In the genomic region with DNA sequence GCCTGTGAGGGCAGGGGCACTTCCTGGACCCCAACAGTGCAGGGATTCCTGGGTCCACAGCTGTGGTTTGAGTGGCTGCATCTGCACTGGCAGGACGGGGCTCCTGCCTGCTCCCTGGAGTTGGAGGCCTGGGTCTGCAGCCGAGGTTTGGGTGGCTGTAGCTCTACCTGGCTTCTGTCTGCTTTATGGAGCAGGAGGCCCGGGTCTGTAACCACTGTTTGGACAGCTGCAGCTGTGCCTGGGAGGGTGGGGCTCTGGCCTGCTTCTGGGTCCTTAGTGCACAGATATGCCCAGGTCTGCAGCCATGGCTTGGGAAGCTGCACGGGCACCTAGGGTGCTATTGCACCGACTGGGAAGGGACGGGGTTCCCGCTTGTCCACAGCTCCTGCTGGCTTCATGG, we compare ENCODE assay signal across 13 cellular contexts.
DNase-seq lines count a peak whose midpoint lies in the region; FAIRE-seq and TF ChIP-seq lines count a peak whose summit lies in the region.
"Had no signal": no experiment of that assay in that cellular context is flagged by ENCODE, and none has a peak within 500 bp of the region (broad histone marks: within the 10 kb centered on the region; RNA-seq: fewer than 3 reads in every experiment).

No MANE protein-coding gene starts in this region.

- H3K27me3 ChIP-seq in breast epithelium, result no peaks in the 10 kb centered on the region

- no peak overlapping the region for H3K4me3 ChIP-seq in kidney (ENCODE audit: low read length in 2 of 2)
- no peak overlapping the region for H3K4me3 ChIP-seq in breast epithelium
- H3K4me3 ChIP-seq: GM23248 had no signal

- no peaks in the 10 kb centered on the region for H3K4me1 ChIP-seq in kidney (ENCODE audit: control insufficient read depth in 1 of 2, insufficient read depth in 1 of 2, low read depth in 1 of 2, low read length in 2 of 2)
- no peaks in the 10 kb centered on the region for H3K4me1 ChIP-seq in breast epithelium

- TF ChIP-seq POLR2A in breast epithelium (IDR thresholded peaks at IDR 0.05), result no peak

- H3K9ac ChIP-seq in kidney (ENCODE audit: low read length in 2 of 2), result no peak overlapping the region
- H3K9ac ChIP-seq: GM23248 had no signal

- no peak for FAIRE-seq in kidney (lab: Jason Lieb, UNC)

- DNase-seq in COR-L47 (lab: John Stamatoyannopoulos, UW), result peak; percentile 30
- DNase-seq in DMS53 treated with DMSO at 0.1 percent for 48 hours (lab: John Stamatoyannopoulos, UW; ENCODE audit: unreplicated experiment), result peak; percentile 59
- peak; percentile 68 for DNase-seq in NCI-H510A treated with DMSO at 0.1 percent for 48 hours (lab: John Stamatoyannopoulos, UW)
- DNase-seq in kidney, result peak; percentile 46
- DNase-seq in UCSD-AML1 (lab: John Stamatoyannopoulos, UW; ENCODE audit: unreplicated experiment), result no peak
- DNase-seq in breast epithelium (ENCODE audit: low spot score in 2 of 2), result no peak
- no peak for DNase-seq in activated CD4-positive, CD25-positive, alpha-beta regulatory T cell (lab: John Stamatoyannopoulos, UW)
- DNase-seq: DMS79 treated with DMSO at 0.1 percent for 48 hours, GM23248, KBM-7, NCI-H187, OCI-M1, T-helper 17 cell had no signal

- no peaks in the 10 kb centered on the region for H3K36me3 ChIP-seq in kidney (ENCODE audit: control insufficient read depth in 1 of 2, insufficient read depth in 2 of 2, low read length in 2 of 2)
- H3K36me3 ChIP-seq in breast epithelium, result no peaks in the 10 kb centered on the region

- peaks cover 3 to 4% of the 10 kb centered on the region in 2 donors for H3K9me3 ChIP-seq in kidney (ENCODE audit: control insufficient read depth in 1 of 2, low read length in 2 of 2)
- H3K9me3 ChIP-seq in breast epithelium, result peaks cover 9 to 31% of the 10 kb centered on the region in 2 donors

- intact Hi-C loops in kidney (cut with DNase I) (no loop called here), breast epithelium (cut with DNase I; ENCODE audit: low total_unique reads) (no loop called here)

- TF ChIP-seq CTCF in kidney (IDR thresholded peaks at IDR 0.05; ENCODE audit: borderline replicate concordance, extremely low read depth, insufficient read depth), result no peak
- TF ChIP-seq CTCF in breast epithelium (IDR thresholded peaks at IDR 0.05), result no peak

- H3K27ac ChIP-seq in kidney (ENCODE audit: low read depth in 2 of 2, low read length in 2 of 2), result no peak overlapping the region
- no peak overlapping the region for H3K27ac ChIP-seq in breast epithelium
- H3K27ac ChIP-seq: GM23248 had no signal

Comparison
In these comparisons a context has a peak if more than half of its experiments do, and no peak if none do; other contexts are left out.
1. DNase-seq: peak in COR-L47 (single experiment), DMS53 treated with DMSO at 0.1 percent for 48 hours (single experiment), NCI-H510A treated with DMSO at 0.1 percent for 48 hours (single experiment) and kidney (single experiment); none in UCSD-AML1 (single experiment), breast epithelium (0 of 2) and activated CD4-positive, CD25-positive, alpha-beta regulatory T cell (0 of 4).